Comparison of ENCODE assay signal across 9 cellular contexts in the genomic region with DNA sequence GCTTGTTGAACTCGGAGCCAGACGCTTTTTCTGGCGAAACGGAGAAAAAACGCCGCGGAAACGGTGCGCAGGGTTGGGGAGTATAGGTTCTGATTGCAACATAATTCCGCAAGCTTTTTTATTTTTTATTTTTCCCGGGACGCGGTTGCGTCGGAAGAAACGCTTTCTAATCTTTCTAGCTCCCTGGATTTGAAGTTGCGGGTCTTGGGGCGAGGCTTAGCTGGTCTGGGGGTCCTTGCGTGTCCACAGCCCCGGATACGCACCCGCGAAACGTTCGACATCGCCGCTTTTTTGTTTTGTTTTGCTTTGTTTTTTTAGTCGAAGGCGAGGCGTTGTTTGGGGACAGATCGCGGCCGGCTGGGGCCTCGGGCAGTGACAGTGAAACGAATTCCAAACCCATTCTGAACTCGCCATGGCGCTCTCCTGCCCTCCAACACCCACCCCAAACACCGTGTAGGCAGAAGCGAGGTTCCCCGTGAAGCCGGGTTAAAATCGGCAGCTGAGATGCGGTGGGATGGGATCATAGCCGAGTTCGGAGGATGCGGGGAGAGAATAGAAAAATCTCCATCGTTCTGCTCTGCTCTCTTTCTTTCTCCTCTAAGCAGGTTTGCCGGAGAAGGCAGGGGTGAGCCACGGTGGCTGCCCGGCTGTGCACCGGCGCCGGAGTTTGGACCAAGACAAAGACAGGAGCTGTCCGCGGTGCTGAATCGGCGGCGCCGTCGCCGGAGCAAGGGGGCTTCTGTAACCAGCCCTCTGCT. TPM values are rescaled to one million over a fixed set of nuclear protein-coding genes. Genes with fewer than 3 reads are reported as not detected.
DNase-seq lines count a peak whose midpoint lies in the region; ATAC-seq and TF ChIP-seq lines count a peak whose summit lies in the region.
"Had no signal": no experiment of that assay in that cellular context is flagged by ENCODE, and none has a peak within 500 bp of the region (broad histone marks: within the 10 kb centered on the region; RNA-seq: fewer than 3 reads in every experiment).

No MANE protein-coding gene starts in this region.

- intact Hi-C loops in ovary (cut with DNase I): no loop called here

- no peaks in the 10 kb centered on the region for H3K27me3 ChIP-seq in ovary

- ATAC-seq in HG02798 (IDR thresholded peaks at IDR 0.05; ENCODE audit: poor library complexity, unreplicated experiment) (no peak), HG02981 (IDR thresholded peaks at IDR 0.05; ENCODE audit: unreplicated experiment) (no peak)

- TF ChIP-seq CTCF in GM10266 (IDR thresholded peaks at IDR 0.05; ENCODE audit: control insufficient read depth, insufficient read depth, low read depth, missing control alignments) (no peak), ovary (IDR thresholded peaks at IDR 0.05) (no peak)

- 2 to 4% (median 2%) methylated on average over 61 of the region's 61 CpGs for WGBS in ovary, 3 donors

- TF ChIP-seq POLR2A in ovary (IDR thresholded peaks at IDR 0.05): no peak

- no peaks in the 10 kb centered on the region for H3K36me3 ChIP-seq in ovary

- H3K27ac ChIP-seq in ovary: no peak overlapping the region

- DNase-seq in GM10266 (ENCODE audit: extremely low spot score): peak; percentile 53
- DNase-seq in T follicular helper cell (ENCODE audit: low read depth): peak; percentile 3
- DNase-seq in epidermal melanocyte (ENCODE audit: insufficient read length, low spot score): peak; percentile 55
- peak; percentile 24 to 67 (median 57) for DNase-seq in ovary
- DNase-seq in H4 (ENCODE audit: low spot score): no peak
- no peak for DNase-seq in NCI-H774 (lab: John Stamatoyannopoulos, UW)

- no peak overlapping the region for H3K4me3 ChIP-seq in ovary

- no peak for TF ChIP-seq EP300 in ovary (IDR thresholded peaks at IDR 0.05)

- no peaks in the 10 kb centered on the region for H3K9me3 ChIP-seq in ovary

- no peaks in the 10 kb centered on the region for H3K4me1 ChIP-seq in ovary (ENCODE audit: insufficient read depth)

RNA-seq across cellular contexts. Expression of gene LHX5, which starts 8.1 kb away (rescaled TPM):
- not detected for total RNA-seq in ovary
- polyA plus RNA-seq in ovary: not detected
- total RNA-seq in H4 (2014; rRNA removed; shearing (Covaris generic)): not detected in 2 replicates
- total RNA-seq: activated CD8-positive, alpha-beta memory T cell treated with anti-CD3 and anti-CD28 coated beads for 36 hours had no signal

RNA-seq across cellular contexts. Expression of gene SDSL, which starts 57.6 kb away (rescaled TPM):
- 10 to 100 TPM in 1 of 7 donors, 1 to 10 TPM in 6; 1.7 to 19.3 (median 4.5) TPM for total RNA-seq in ovary
- 1 to 10 TPM in 1 of 2 donors, under 1 TPM in 1; 0.43 to 3.0 TPM for polyA plus RNA-seq in ovary
- 5.0 and 7.6 TPM in 2 replicates for total RNA-seq in H4 (2014; rRNA removed; shearing (Covaris generic))
- total RNA-seq: activated CD8-positive, alpha-beta memory T cell treated with anti-CD3 and anti-CD28 coated beads for 36 hours had no signal

Comparison
In these comparisons a context has a peak if more than half of its experiments do, and no peak if none do; other contexts are left out.
1. DNase-seq: peak in GM10266 (single experiment), T follicular helper cell (single experiment), epidermal melanocyte (single experiment) and ovary (5 of 5); none in H4 (single experiment) and NCI-H774 (single experiment).